Comparison of ENCODE assay signal across 7 cellular contexts in the genomic region with DNA sequence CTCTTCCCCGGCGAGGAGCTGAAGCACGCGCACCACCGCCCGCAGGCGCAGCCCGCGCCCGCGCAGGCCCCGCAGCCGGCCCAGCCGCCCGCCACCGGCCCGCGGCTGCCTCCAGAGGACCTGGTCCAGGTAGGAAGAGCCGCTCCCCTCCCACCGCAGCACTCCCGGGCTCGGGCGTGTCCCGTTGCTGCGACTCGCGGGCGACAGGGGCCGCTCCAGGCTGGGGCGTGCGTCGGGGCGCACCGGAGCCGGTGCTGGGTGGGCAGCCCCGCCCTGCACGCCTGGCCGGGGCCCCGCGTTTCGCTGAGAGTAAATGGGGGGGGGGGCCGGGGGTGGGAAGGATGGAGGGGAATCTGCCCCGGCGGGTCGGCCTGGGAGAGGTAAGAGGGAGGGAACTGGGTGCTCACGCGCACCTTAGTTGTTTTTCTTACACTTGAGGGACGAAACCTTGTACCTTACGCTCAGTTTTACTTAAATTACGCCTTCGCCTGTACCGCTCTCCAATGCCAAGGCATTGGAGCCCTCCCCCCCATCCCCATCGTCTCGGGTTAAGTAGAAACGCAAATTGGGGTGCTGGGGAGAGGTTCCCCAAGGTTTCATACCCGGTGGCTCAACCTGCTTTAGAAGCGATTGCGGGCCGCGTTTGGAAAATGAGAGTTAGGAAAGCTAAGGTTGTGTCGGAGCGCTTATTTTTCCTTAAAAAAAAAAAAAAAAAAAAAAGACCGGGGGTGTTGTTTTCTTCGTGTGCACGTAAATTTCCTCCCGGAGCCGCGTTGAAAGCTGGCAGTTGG. TPM values are rescaled to one million over a fixed set of nuclear protein-coding genes. Genes with fewer than 3 reads are reported as not detected.
DNase-seq lines count a peak whose midpoint lies in the region; ATAC-seq and TF ChIP-seq lines count a peak whose summit lies in the region.

No MANE protein-coding gene starts in this region.

- H3K4me1 Mint-ChIP-seq in GM23338 = peaks cover 55% of the 10 kb centered on the region
- peaks cover 27% of the 10 kb centered on the region for H3K4me1 Mint-ChIP-seq in stimulated activated naive CD8-positive, alpha-beta T cell treated with anti-CD3 and anti-CD28 coated beads, Interleukin-15, amount 100 ng/mL, for 72 hours

- peak overlapping the region; percentile 83 for H3K4me3 Mint-ChIP-seq in GM23338
- peak overlapping the region; percentile 80 to 84 for H3K4me3 Mint-ChIP-seq in stimulated activated naive CD8-positive, alpha-beta T cell treated with anti-CD3 and anti-CD28 coated beads, Interleukin-15, amount 100 ng/mL, for 72 hours

- H3K9me3 ChIP-seq in Karpas-422 (ENCODE audit: low read length) (no peaks in the 10 kb centered on the region), mucosa of descending colon (no peaks in the 10 kb centered on the region)
- no peaks in the 10 kb centered on the region for H3K9me3 ChIP-seq in effector memory CD4-positive, alpha-beta T cell (ENCODE audit: control insufficient read depth, low read length)

- DNase-seq in GM13977 (ENCODE audit: low spot score) (peak; percentile 78), GM23338 (ENCODE audit: low spot score) (peak; percentile 80), Karpas-422 (peak; percentile 69), mucosa of descending colon (peak in 2 of 3 donors; percentile 64 to 68)
- DNase-seq in activated CD4-positive, CD25-positive, alpha-beta regulatory T cell treated with anti-CD3 and anti-CD28 coated beads, Interleukin-2, amount 50 U/mL, for 72 hours = peak; percentile 42
- peak in 2 of 3 donors; percentile 10 to 25 for DNase-seq in effector memory CD4-positive, alpha-beta T cell
- peak; percentile 5 to 39 for DNase-seq in stimulated activated naive CD8-positive, alpha-beta T cell treated with anti-CD3 and anti-CD28 coated beads, Interleukin-15, amount 100 ng/mL, for 72 hours

- H3K4me1 ChIP-seq in GM23338 (ENCODE audit: insufficient read depth) (peaks cover 35% of the 10 kb centered on the region), Karpas-422 (ENCODE audit: low read length) (peaks cover 21% of the 10 kb centered on the region), mucosa of descending colon (ENCODE audit: low read depth) (no peaks in the 10 kb centered on the region)
- peaks cover 6% of the 10 kb centered on the region for H3K4me1 ChIP-seq in effector memory CD4-positive, alpha-beta T cell (ENCODE audit: control insufficient read depth, insufficient read depth, low read length, poor library complexity, severe bottlenecking)

- in situ Hi-C loops in GM13977 (cut with MboI; ENCODE audit: low pct_unique_long_range_greater_than_20kb, low sequenced_read_pairs, unreplicated experiment) = loop anchor here (25.0 kb wide), 1 partner anchor 653 kb away; no protein-coding TSS in a partner anchor

- H3K27me3 Mint-ChIP-seq in GM23338 (ENCODE audit: insufficient read depth, low read depth, poor library complexity) = peaks cover 46% of the 10 kb centered on the region
- peaks cover 53% of the 10 kb centered on the region for H3K27me3 Mint-ChIP-seq in stimulated activated naive CD8-positive, alpha-beta T cell treated with anti-CD3 and anti-CD28 coated beads, Interleukin-15, amount 100 ng/mL, for 72 hours

- intact Hi-C loops in mucosa of descending colon (cut with DNase I, micrococcal nuclease) = no loop called here

- no peak overlapping the region for H3K27ac Mint-ChIP-seq in GM23338
- H3K27ac Mint-ChIP-seq in stimulated activated naive CD8-positive, alpha-beta T cell treated with anti-CD3 and anti-CD28 coated beads, Interleukin-15, amount 100 ng/mL, for 72 hours = peak overlapping the region in 1 of 2 donors; percentile 74

- TF ChIP-seq CTCF in GM13977 (IDR thresholded peaks at IDR 0.05; ENCODE audit: extremely low read depth, insufficient read depth, missing control alignments) (peak; percentile 55), GM23338 (conservative IDR thresholded peaks at IDR 0.05; ENCODE audit: low read depth in 2 of 2) (peak in 1 of 2 experiments; percentile 63; a peak in 2 of 4 replicates), mucosa of descending colon (IDR thresholded peaks at IDR 0.05) (no peak)

- H2AFZ ChIP-seq in GM23338 (0 out of 2 replicates have a peak overlapping the region, but pooled peaks have one; percentile 48), Karpas-422 (ENCODE audit: low read length) (no peak overlapping the region; the same call in 1 of the 2 replicates)

- no peaks in the 10 kb centered on the region; the same call in 2 of the 3 replicates for H3K9me3 Mint-ChIP-seq in GM23338
- H3K9me3 Mint-ChIP-seq in stimulated activated naive CD8-positive, alpha-beta T cell treated with anti-CD3 and anti-CD28 coated beads, Interleukin-15, amount 100 ng/mL, for 72 hours = no peaks in the 10 kb centered on the region

- H3K36me3 ChIP-seq in GM23338 (ENCODE audit: insufficient read depth) (no peaks in the 10 kb centered on the region), Karpas-422 (ENCODE audit: insufficient read depth, low read length) (no peaks in the 10 kb centered on the region), mucosa of descending colon (ENCODE audit: low read depth) (no peaks in the 10 kb centered on the region)
- no peaks in the 10 kb centered on the region for H3K36me3 ChIP-seq in effector memory CD4-positive, alpha-beta T cell (ENCODE audit: control insufficient read depth, insufficient read depth, low read length)

- H3K79me2 ChIP-seq in GM23338 (replicated peaks; ENCODE audit: insufficient read depth) (no peaks in the 10 kb centered on the region), Karpas-422 (ENCODE audit: low read length) (no peaks in the 10 kb centered on the region)

- H3K36me3 Mint-ChIP-seq in GM23338 (ENCODE audit: low read depth) = peaks cover 4% of the 10 kb centered on the region

- peak overlapping the region; percentile 61 for H3K9ac ChIP-seq in Karpas-422 (ENCODE audit: low read length)

- H3K4me3 ChIP-seq in GM23338 (peak overlapping the region; percentile 58), Karpas-422 (ENCODE audit: low read length) (peak overlapping the region; percentile 71), mucosa of descending colon (peak overlapping the region; percentile 83)
- peak overlapping the region; percentile 69 for H3K4me3 ChIP-seq in effector memory CD4-positive, alpha-beta T cell (ENCODE audit: insufficient read depth, low read depth, low read length, poor library complexity, severe bottlenecking)

- peak overlapping the region; percentile 84 for H3K4me2 ChIP-seq in GM23338
- H3K4me2 ChIP-seq in Karpas-422 (ENCODE audit: low read depth, low read length, poor library complexity, severe bottlenecking) = peak overlapping the region; percentile 70

- ATAC-seq in GM23338 (peak; percentile 60), mucosa of descending colon (peak; percentile 1)
- ATAC-seq in stimulated activated naive CD8-positive, alpha-beta T cell treated with anti-CD3 and anti-CD28 coated beads, Interleukin-15, amount 100 ng/mL, for 72 hours = peak; percentile 51

- H3F3A ChIP-seq in GM23338 (replicated peaks; ENCODE audit: low read depth) = no peaks in the 10 kb centered on the region

- H3K9me2 ChIP-seq in GM23338 (ENCODE audit: insufficient read depth) (no peaks in the 10 kb centered on the region), Karpas-422 (replicated peaks; ENCODE audit: insufficient read depth, low read length) (no peaks in the 10 kb centered on the region)

- H3K27me3 ChIP-seq in GM23338 (ENCODE audit: insufficient read depth) (peaks cover 66% of the 10 kb centered on the region), Karpas-422 (ENCODE audit: low read length) (no peaks in the 10 kb centered on the region)
- no peaks in the 10 kb centered on the region for H3K27me3 ChIP-seq in effector memory CD4-positive, alpha-beta T cell (replicated peaks; ENCODE audit: control insufficient read depth, insufficient read depth, low read length, poor library complexity, severe bottlenecking)

- no peak overlapping the region for H3K27ac ChIP-seq in GM23338 (ENCODE audit: low read depth)
- H3K27ac ChIP-seq in Karpas-422 (ENCODE audit: low read length) = no peak overlapping the region
- H3K27ac ChIP-seq in effector memory CD4-positive, alpha-beta T cell (ENCODE audit: insufficient read depth, low read length, poor library complexity, severe bottlenecking) = no peak overlapping the region

- H4K20me1 ChIP-seq in GM23338 (replicated peaks; ENCODE audit: insufficient read depth) (no peaks in the 10 kb centered on the region), Karpas-422 (ENCODE audit: insufficient read depth, low read depth, low read length) (no peaks in the 10 kb centered on the region)

TF ChIP-seq in GM23338, 12 proteins besides CTCF, POLR2A, EP300 and RAD21 (continues in another document):
- no peak for TF ChIP-seq CREB1 (CRISPR knock-in tag; IDR thresholded peaks at IDR 0.05; ENCODE audit: low read depth)
- TF ChIP-seq, protein P1, sequence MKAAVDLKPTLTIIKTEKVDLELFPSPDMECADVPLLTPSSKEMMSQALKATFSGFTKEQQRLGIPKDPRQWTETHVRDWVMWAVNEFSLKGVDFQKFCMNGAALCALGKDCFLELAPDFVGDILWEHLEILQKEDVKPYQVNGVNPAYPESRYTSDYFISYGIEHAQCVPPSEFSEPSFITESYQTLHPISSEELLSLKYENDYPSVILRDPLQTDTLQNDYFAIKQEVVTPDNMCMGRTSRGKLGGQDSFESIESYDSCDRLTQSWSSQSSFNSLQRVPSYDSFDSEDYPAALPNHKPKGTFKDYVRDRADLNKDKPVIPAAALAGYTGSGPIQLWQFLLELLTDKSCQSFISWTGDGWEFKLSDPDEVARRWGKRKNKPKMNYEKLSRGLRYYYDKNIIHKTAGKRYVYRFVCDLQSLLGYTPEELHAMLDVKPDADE (IDR thresholded peaks at IDR 0.05) = no peak

RNA-seq across cellular contexts. Expression of a gene that starts 0.8 kb away (rescaled TPM):
- 0.66 and 1.5 TPM in 2 replicates for total RNA-seq in GM23338 (2014; rRNA removed; shearing (Covaris generic))
- 1.7 and 1.8 TPM in 2 replicates for polyA plus RNA-seq in GM23338 (2016; fragmentation: Nextera tagmentation; extraction: Ambion mirVana)
- total RNA-seq in Karpas-422 (2014; rRNA removed; shearing (Covaris generic); ENCODE audit: low replicate concordance) = 1.9 and 2.3 TPM in 2 replicates
- total RNA-seq in mucosa of descending colon = 100 to 1,000 TPM; 131 to 401 (median 330) TPM

Comparison
In these comparisons a context has a peak if more than half of its experiments do, and no peak if none do; other contexts are left out.
1. DNase-seq: peak in every context shown above with its lines; median percentile 80 in GM23338; 78 in GM13977; 69 in Karpas-422; 66 in mucosa of descending colon; 42 in activated CD4-positive, CD25-positive, alpha-beta regulatory T cell treated with anti-CD3 and anti-CD28 coated beads, Interleukin-2, amount 50 U/mL, for 72 hours; 22 in stimulated activated naive CD8-positive, alpha-beta T cell treated with anti-CD3 and anti-CD28 coated beads, Interleukin-15, amount 100 ng/mL, for 72 hours; 18 in effector memory CD4-positive, alpha-beta T cell.
2. ATAC-seq: peak in every context shown above with its lines; median percentile 60 in GM23338; 51 in stimulated activated naive CD8-positive, alpha-beta T cell treated with anti-CD3 and anti-CD28 coated beads, Interleukin-15, amount 100 ng/mL, for 72 hours; 1 in mucosa of descending colon.
3. RNA of a gene that starts 0.8 kb away (total RNA-seq): 131 to 401 TPM in mucosa of descending colon; 1.9 to 2.3 TPM in Karpas-422 and 0.66 to 1.5 TPM in GM23338; every median in the first group is over 10 times any median in the second.
4. Peak in every context shown above with its lines, with median percentiles within 50 percentile points of each other: H3K4me3 ChIP-seq.